23 cellular contexts compared by ENCODE assay signal in genomic region chrX:27251369-27251768, GRCh38.
"Had no signal": no experiment of that assay in that cellular context is flagged by ENCODE, and none has a peak within 500 bp of the region (broad histone marks: within the 10 kb centered on the region; RNA-seq: fewer than 3 reads in every experiment).

No MANE protein-coding gene starts in this region.

- H3K36me3 Mint-ChIP-seq: naive thymus-derived CD8-positive, alpha-beta T cell; stimulated activated naive B cell treated with anti-CD40 and anti-IgM and Interleukin-4, amounts not matched to agents 10 μg/mL and 1 μg/mL and 100 μg/mL, for 72 hours had no signal

- H3K9me3 Mint-ChIP-seq: stimulated activated naive B cell treated with anti-CD40 and anti-IgM and Interleukin-4, amounts not matched to agents 10 μg/mL and 1 μg/mL and 100 μg/mL, for 72 hours; stimulated activated naive CD8-positive, alpha-beta T cell treated with anti-CD3 and anti-CD28 coated beads, Interleukin-15, amount 100 ng/mL, for 72 hours had no signal

- DNase-seq: effector memory CD4-positive, alpha-beta T cell; glutamatergic neuron; left colon; left ventricle myocardium superior; mesenchymal stem cell; mucosa of descending colon; naive thymus-derived CD8-positive, alpha-beta T cell; psoas muscle; sigmoid colon; stimulated activated CD4-positive, alpha-beta T cell treated with anti-CD3 and anti-CD28 coated beads, Interleukin-2, amount 100 ng/mL, for 24 hours; stimulated activated CD4-positive, alpha-beta T cell treated with anti-CD3 and anti-CD28 coated beads, Interleukin-4, amount 100 ng/mL, for 4 hours; stimulated activated naive B cell treated with anti-CD40 and anti-IgM and Interleukin-4, amounts not matched to agents 10 μg/mL and 1 μg/mL and 100 μg/mL, for 72 hours; stimulated activated naive CD8-positive, alpha-beta T cell treated with anti-CD3 and anti-CD28 coated beads, Interleukin-15, amount 100 ng/mL, for 72 hours; testis; upper lobe of right lung had no signal

- H3K27me3 Mint-ChIP-seq: naive thymus-derived CD8-positive, alpha-beta T cell; stimulated activated naive B cell treated with anti-CD40 and anti-IgM and Interleukin-4, amounts not matched to agents 10 μg/mL and 1 μg/mL and 100 μg/mL, for 72 hours; stimulated activated naive CD8-positive, alpha-beta T cell treated with anti-CD3 and anti-CD28 coated beads, Interleukin-15, amount 100 ng/mL, for 72 hours had no signal

- H3K4me3 Mint-ChIP-seq: naive thymus-derived CD8-positive, alpha-beta T cell; stimulated activated naive B cell treated with anti-CD40 and anti-IgM and Interleukin-4, amounts not matched to agents 10 μg/mL and 1 μg/mL and 100 μg/mL, for 72 hours; stimulated activated naive CD8-positive, alpha-beta T cell treated with anti-CD3 and anti-CD28 coated beads, Interleukin-15, amount 100 ng/mL, for 72 hours had no signal

- H3K27ac Mint-ChIP-seq: naive thymus-derived CD8-positive, alpha-beta T cell; stimulated activated naive B cell treated with anti-CD40 and anti-IgM and Interleukin-4, amounts not matched to agents 10 μg/mL and 1 μg/mL and 100 μg/mL, for 72 hours; stimulated activated naive CD8-positive, alpha-beta T cell treated with anti-CD3 and anti-CD28 coated beads, Interleukin-15, amount 100 ng/mL, for 72 hours had no signal

- H3K4me1 Mint-ChIP-seq: naive thymus-derived CD8-positive, alpha-beta T cell; stimulated activated naive B cell treated with anti-CD40 and anti-IgM and Interleukin-4, amounts not matched to agents 10 μg/mL and 1 μg/mL and 100 μg/mL, for 72 hours; stimulated activated naive CD8-positive, alpha-beta T cell treated with anti-CD3 and anti-CD28 coated beads, Interleukin-15, amount 100 ng/mL, for 72 hours had no signal

- H3K27me3 ChIP-seq: esophagus muscularis mucosa, gastroesophageal sphincter, neutrophil, sigmoid colon, testis, tibial nerve, upper lobe of right lung, vagina had no signal

- H3K36me3 ChIP-seq: esophagus muscularis mucosa, gastroesophageal sphincter, neutrophil, sigmoid colon, tibial nerve, upper lobe of right lung, vagina had no signal

- H3K4me1 ChIP-seq: esophagus muscularis mucosa, gastroesophageal sphincter, psoas muscle, sigmoid colon, testis, tibial nerve, upper lobe of right lung, vagina had no signal

- H3K4me3 ChIP-seq: esophagus muscularis mucosa, gastroesophageal sphincter, lung, mucosa of descending colon, psoas muscle, sigmoid colon, skin epidermis, testis, tibial nerve, upper lobe of right lung, vagina had no signal

- H3K27ac ChIP-seq: epithelial cell of prostate, esophagus muscularis mucosa, gastroesophageal sphincter, neutrophil, psoas muscle, sigmoid colon, skin epidermis, testis, tibial nerve, upper lobe of right lung, vagina had no signal

- H3K9me3 ChIP-seq: esophagus muscularis mucosa, gastroesophageal sphincter, mucosa of descending colon, neutrophil, psoas muscle, sigmoid colon, testis, tibial nerve, upper lobe of right lung, vagina had no signal
